12 cellular contexts compared by ENCODE assay signal in the genomic region with DNA sequence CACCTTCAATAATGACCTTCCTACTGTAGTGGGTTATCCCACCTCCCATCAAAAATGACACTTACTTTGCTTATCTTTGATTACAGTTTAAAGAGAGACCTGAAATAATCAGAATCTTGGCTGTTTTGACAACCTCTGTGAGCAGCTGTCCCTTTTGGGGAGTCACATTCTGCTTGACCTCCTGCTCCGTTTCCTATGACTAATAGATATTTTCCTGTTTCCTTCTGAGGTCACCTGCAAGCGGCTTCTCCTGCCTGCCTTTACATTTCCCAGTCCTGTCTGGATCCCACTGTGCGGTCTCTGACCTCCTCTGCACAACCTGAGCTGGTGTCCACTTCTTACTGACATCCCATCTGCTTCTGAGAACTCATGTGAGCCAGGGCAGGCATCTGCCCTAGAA. TPM values are rescaled to one million over a fixed set of nuclear protein-coding genes. Genes with fewer than 3 reads are reported as not detected.
A peak's percentile ranks its signal among the peaks of the same experiment; 100 is the strongest.
DNase-seq lines count a peak whose midpoint lies in the region; ATAC-seq and TF ChIP-seq lines count a peak whose summit lies in the region.
"Had no signal": no experiment of that assay in that cellular context is flagged by ENCODE, and none has a peak within 500 bp of the region (broad histone marks: within the 10 kb centered on the region; RNA-seq: fewer than 3 reads in every experiment).

No MANE protein-coding gene starts in this region.

- peak overlapping the region; percentile 74 for H3K27ac Mint-ChIP-seq in endothelial cell (ENCODE audit: unreplicated experiment)
- peak overlapping the region; percentile 26 for H3K27ac Mint-ChIP-seq in memory B cell

- no peaks in the 10 kb centered on the region for H4K20me1 ChIP-seq in OCI-LY1 (ENCODE audit: insufficient read depth, low read length)

- H3K27ac ChIP-seq in OCI-LY1 (ENCODE audit: low read depth, low read length, poor library complexity, severe bottlenecking), result peak overlapping the region; percentile 89
- H3K27ac ChIP-seq in uterus, result peak overlapping the region; percentile 69 to 75
- peak overlapping the region in 15 of 59 donors; percentile 3 to 71 (median 40) for H3K27ac ChIP-seq in dorsolateral prefrontal cortex

- no peak overlapping the region for H3K4me3 ChIP-seq in OCI-LY1 (ENCODE audit: low read depth, low read length, poor library complexity, severe bottlenecking)
- H3K4me3 ChIP-seq in uterus, result no peak overlapping the region
- H3K4me3 ChIP-seq in dorsolateral prefrontal cortex, result no peak overlapping the region

- no peaks in the 10 kb centered on the region for H3F3A ChIP-seq in OCI-LY1 (ENCODE audit: insufficient read depth, low read length)

- TF ChIP-seq POLR2A in uterus (IDR thresholded peaks at IDR 0.05), result no peak

- H3K9me3 Mint-ChIP-seq in endothelial cell (ENCODE audit: unreplicated experiment) (no peaks in the 10 kb centered on the region), memory B cell (no peaks in the 10 kb centered on the region)
- H3K9me3 Mint-ChIP-seq: natural killer cell had no signal

- H2AFZ ChIP-seq in OCI-LY1 (ENCODE audit: low read length), result no peak overlapping the region

- H3K4me1 Mint-ChIP-seq in endothelial cell (ENCODE audit: unreplicated experiment) (peaks cover 37% of the 10 kb centered on the region), memory B cell (peaks cover 8% of the 10 kb centered on the region)

- TF ChIP-seq CTCF in OCI-LY1 (IDR thresholded peaks at IDR 0.05; ENCODE audit: low read length) (no peak), endothelial cell (IDR thresholded peaks at IDR 0.05; ENCODE audit: unreplicated experiment) (no peak), uterus (IDR thresholded peaks at IDR 0.05) (no peak), dorsolateral prefrontal cortex (IDR thresholded peaks at IDR 0.05 in 54 of 56, conservative IDR thresholded peaks at IDR 0.05 in 2 of 56; ENCODE audit: low read depth in 1 of 56, partially characterized antibody in 56 of 56) (no peak)

- peaks cover 4% of the 10 kb centered on the region for H3K27me3 Mint-ChIP-seq in endothelial cell (ENCODE audit: unreplicated experiment)
- H3K27me3 Mint-ChIP-seq in memory B cell, result no peaks in the 10 kb centered on the region

- peak overlapping the region; percentile 25; the same call in 1 of the 2 replicates for H3K4me2 ChIP-seq in OCI-LY1 (ENCODE audit: low read length)

- no peaks in the 10 kb centered on the region for H3K9me2 ChIP-seq in OCI-LY1 (ENCODE audit: low read depth, low read length)

- peaks cover 28% of the 10 kb centered on the region for H3K36me3 ChIP-seq in OCI-LY1 (ENCODE audit: insufficient read depth, low read length)
- no peaks in the 10 kb centered on the region for H3K36me3 ChIP-seq in uterus

- no peaks in the 10 kb centered on the region for H3K27me3 ChIP-seq in OCI-LY1 (ENCODE audit: insufficient read depth, low read length)
- no peaks in the 10 kb centered on the region for H3K27me3 ChIP-seq in uterus
- H3K27me3 ChIP-seq in dorsolateral prefrontal cortex, result no peaks in the 10 kb centered on the region

- ATAC-seq in memory B cell (ENCODE audit: low read depth), result no peak
- ATAC-seq: natural killer cell had no signal

- H3K4me3 Mint-ChIP-seq in endothelial cell (ENCODE audit: unreplicated experiment) (peak overlapping the region; percentile 44), memory B cell (no peak overlapping the region)
- H3K4me3 Mint-ChIP-seq: natural killer cell had no signal

- peaks cover 56% of the 10 kb centered on the region for H3K4me1 ChIP-seq in OCI-LY1 (ENCODE audit: insufficient read depth, low read length, severe bottlenecking)
- peaks cover 7 to 10% of the 10 kb centered on the region in 2 donors for H3K4me1 ChIP-seq in uterus

- intact Hi-C loops in uterus (cut with DNase I; ENCODE audit: low total_unique reads) (no loop called here), dorsolateral prefrontal cortex (cut with DNase I) (no loop called here)

- no peak for DNase-seq in endothelial cell (ENCODE audit: low spot score)
- no peak for DNase-seq in memory B cell (ENCODE audit: low spot score in 2 of 2)
- no peak for DNase-seq in uterus
- no peak for DNase-seq in dorsolateral prefrontal cortex
- no peak for DNase-seq in DMS53 treated with DMSO at 0.1 percent for 48 hours (lab: John Stamatoyannopoulos, UW; ENCODE audit: unreplicated experiment)
- no peak for DNase-seq in SW480 (ENCODE audit: low spot score)
- DNase-seq: activated CD4-positive, alpha-beta T cell treated with anti-CD3 and anti-CD28 coated beads for 1 hour; DMS153; KBM-7; natural killer cell; RPMI8226 had no signal

- peak overlapping the region; percentile 33; the same call in 1 of the 2 replicates for H3K9ac ChIP-seq in OCI-LY1 (ENCODE audit: low read length)

- H3K79me2 ChIP-seq in OCI-LY1 (ENCODE audit: insufficient read depth, low read length), result peaks cover 9% of the 10 kb centered on the region

- H3K9me3 ChIP-seq in OCI-LY1 (ENCODE audit: low read length) (no peaks in the 10 kb centered on the region), uterus (no peaks in the 10 kb centered on the region)

- H3K36me3 Mint-ChIP-seq in endothelial cell (ENCODE audit: low read depth, unreplicated experiment) (peaks cover 13% of the 10 kb centered on the region), memory B cell (peaks cover 22% of the 10 kb centered on the region)
- H3K36me3 Mint-ChIP-seq: natural killer cell had no signal

RNA-seq across cellular contexts. Expression of a gene that starts 54.2 kb away (rescaled TPM):
- 29.4 TPM for total RNA-seq in endothelial cell (ENCODE audit: unreplicated experiment)
- total RNA-seq in uterus, result 10 to 100 TPM in 2 of 4 donors, 1 to 10 TPM in 2; 3.8 to 33.2 (median 17.6) TPM
- total RNA-seq in dorsolateral prefrontal cortex, result 1 to 10 TPM; 2.9 to 8.9 (median 5.2) TPM
